In the genomic region with DNA sequence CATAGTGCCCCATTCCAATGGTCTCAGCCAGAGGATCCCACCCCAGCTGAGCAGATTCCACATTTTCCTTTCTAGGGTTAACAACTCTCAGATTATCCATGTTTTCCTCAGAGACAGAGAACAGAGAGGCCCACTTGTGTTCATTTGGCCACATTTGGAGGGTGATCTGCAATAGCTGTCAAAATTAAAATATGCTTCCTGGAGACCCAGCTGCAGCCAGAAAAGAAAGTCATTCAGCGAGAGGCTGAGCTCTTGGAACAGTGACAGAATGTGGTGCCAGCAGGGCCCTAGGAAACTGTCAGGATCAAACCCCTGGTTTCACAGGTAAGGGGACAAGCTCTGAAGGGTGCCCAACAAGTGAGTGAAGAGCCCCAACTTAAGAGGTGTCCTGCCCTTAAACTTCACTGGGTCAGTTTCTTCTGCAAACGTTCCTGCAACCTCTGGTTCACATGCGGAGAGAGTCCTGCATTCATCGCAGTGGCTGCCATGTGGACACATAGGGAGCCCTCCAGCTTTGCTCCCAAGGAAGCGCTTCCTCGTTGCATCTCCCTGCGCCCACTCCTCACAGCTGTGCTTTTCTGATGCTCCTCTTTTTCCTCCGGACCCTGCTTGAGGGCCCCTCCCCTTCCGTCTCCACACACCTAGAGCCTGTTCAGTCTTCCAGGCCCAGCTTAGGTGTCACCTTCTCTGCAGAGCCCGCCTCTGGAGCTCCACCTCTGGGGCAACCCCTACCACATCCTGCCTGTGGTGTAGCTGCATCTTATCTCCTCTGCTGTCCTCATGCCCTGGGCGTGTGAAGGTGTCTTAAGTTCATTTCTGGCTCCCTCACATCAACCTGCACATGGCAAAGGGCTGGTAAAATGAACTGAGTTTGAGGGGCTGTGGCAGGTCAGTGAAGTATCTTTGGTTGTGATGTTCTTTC, we compare ENCODE assay signal across 10 cellular contexts. TPM values are rescaled to one million over a fixed set of nuclear protein-coding genes. Genes with fewer than 3 reads are reported as not detected.
A peak's percentile ranks its signal among the peaks of the same experiment; 100 is the strongest.
DNase-seq lines count a peak whose midpoint lies in the region; ATAC-seq, FAIRE-seq and TF ChIP-seq lines count a peak whose summit lies in the region.
"Had no signal": no experiment of that assay in that cellular context is flagged by ENCODE, and none has a peak within 500 bp of the region (broad histone marks: within the 10 kb centered on the region; RNA-seq: fewer than 3 reads in every experiment).

No MANE protein-coding gene starts in this region.

- 63% methylated on average over 11 of the region's 11 CpGs for WGBS in GM12878 (ENCODE audit: insufficient coverage, insufficient replicate concordance, low lambda C conversion rate, missing lambda C conversion rate)

- no TSS peak for BruUV-seq in GM12878 (replicated peaks; lab: Mats Ljungman, UMichigan)

- no peak overlapping the region for H3K4me3 ChIP-seq in GM12878

- no peak for TF ChIP-seq RAD21 in GM12878 (IDR thresholded peaks at IDR 0.05; ENCODE audit: insufficient read depth, low read depth, low read length)

- POLR2A ChIA-PET in GM12878 (lab: Charles Lee): interaction anchor here (0.7 to 1.1 kb wide), 2 partner anchors 13 to 31 kb away, joined by 3 read pairs; no protein-coding TSS in a partner anchor

- in situ Hi-C loops in GM12878 (cut with MboI): no loop called here

- H3K79me2 ChIP-seq in GM12878 (ENCODE audit: control insufficient read depth, insufficient read depth, low read length): no peaks in the 10 kb centered on the region

- no peaks in the 10 kb centered on the region for H4K20me1 ChIP-seq in GM12878 (ENCODE audit: control insufficient read depth, insufficient read depth)

- CTCF ChIA-PET in GM12878 (lab: Yijun Ruan, JAX): interaction anchor here (0.9 to 2.4 kb wide), 4 partner anchors 10 to 32 kb away, joined by 4 to 11 read pairs (median 4); no protein-coding TSS in a partner anchor

- H3K27me3 ChIP-seq in GM12878 (replicated peaks in 1 of 2; ENCODE audit: control insufficient read depth in 2 of 2, insufficient read depth in 2 of 2, low read length in 1 of 2): no peaks in the 10 kb centered on the region

- no peaks in the 10 kb centered on the region; a peak in 1 of 4 replicates for H3K36me3 ChIP-seq in GM12878 (ENCODE audit: control insufficient read depth in 2 of 2, insufficient read depth in 2 of 2, low read length in 1 of 2)

- peaks cover 7% of the 10 kb centered on the region for H3K4me1 ChIP-seq in GM12878 (ENCODE audit: control insufficient read depth, insufficient read depth, low read length)

- intact Hi-C loops in GM12878 (cut with micrococcal nuclease; ENCODE audit: unreplicated experiment): no loop called here

- TF ChIP-seq EP300 in GM12878 (IDR thresholded peaks at IDR 0.05; ENCODE audit: borderline replicate concordance in 1 of 2, control insufficient read depth in 1 of 2, low read depth in 2 of 2, low read length in 2 of 2): no peak

- ATAC-seq in GM18520 (IDR thresholded peaks at IDR 0.05; ENCODE audit: unreplicated experiment) (peak; percentile 54), GM12878 (peak; percentile 85), GM21786 (IDR thresholded peaks at IDR 0.05; ENCODE audit: unreplicated experiment) (no peak)
- peak; percentile 99 to 100 for ATAC-seq in activated CD4-positive, CD25-positive, alpha-beta regulatory T cell treated with anti-CD3 and anti-CD28 coated beads, Interleukin-2, amount 50 U/mL, for 24 hours

- no peak overlapping the region for H3K4me2 ChIP-seq in GM12878 (ENCODE audit: control insufficient read depth, insufficient read depth)

- H3K27ac ChIP-seq in GM12878 (ENCODE audit: control insufficient read depth, insufficient read depth): no peak overlapping the region

- H3K9ac ChIP-seq in GM12878 (ENCODE audit: control insufficient read depth, insufficient read depth, low read length): no peak overlapping the region

- no peak overlapping the region; the same call in 1 of the 2 replicates for H2AFZ ChIP-seq in GM12878 (ENCODE audit: control insufficient read depth, low read depth, low read length)

- TF ChIP-seq POLR2A in GM12878 (IDR thresholded peaks at IDR 0.05; ENCODE audit: low read depth, low read length): no peak

- TF ChIP-seq CTCF in GM12878 (IDR thresholded peaks at IDR 0.05 in 2 of 3, conservative IDR thresholded peaks at IDR 0.05 in 1 of 3; ENCODE audit: control insufficient read depth in 2 of 3, extremely low read depth in 1 of 3, insufficient read depth in 1 of 3, low read depth in 3 of 3, low read length in 3 of 3): no peak

- RAD21 ChIA-PET in GM12878 (lab: Charles Lee; ENCODE audit: unreplicated experiment): interaction anchor here (0.6 to 2.6 kb wide), 3 partner anchors 10 to 40 kb away, joined by 3 to 12 read pairs (median 7); partner anchors contain the start of gene UCP2

- no peaks in the 10 kb centered on the region for H3K9me3 ChIP-seq in GM12878 (replicated peaks; ENCODE audit: control insufficient read depth, insufficient read depth, low read length)

- DNase-seq in GM12878 (ENCODE audit: low read depth, low spot score) (no peak), NCI-H446 treated with DMSO at 0.1 percent for 48 hours (lab: John Stamatoyannopoulos, UW) (no peak), hepatic stellate cell (ENCODE audit: low spot score) (no peak), DMS 273 (lab: John Stamatoyannopoulos, UW; ENCODE audit: unreplicated experiment) (no peak)
- DNase-seq in stimulated activated CD4-positive, alpha-beta T cell treated with anti-CD3 and anti-CD28 coated beads, Interleukin-4, amount 100 ng/mL, for 1 hour: peak; percentile 72
- DNase-seq: mesenchymal stem cell, NCI-H446 had no signal

- SMC1A ChIA-PET in GM12878 (lab: Charles Lee; ENCODE audit: uncharacterized antibody, unreplicated experiment): interaction anchor here (0.6 to 1.9 kb wide), 3 partner anchors 10 to 24 kb away, joined by 3 to 13 read pairs (median 7); no protein-coding TSS in a partner anchor

- FAIRE-seq in GM12878 (lab: Jason Lieb, UNC): peak; percentile 59

TF ChIP-seq in GM12878, 131 proteins besides CTCF, POLR2A, EP300 and RAD21 (continues in another document):
- no peak for TF ChIP-seq RAD51 (IDR thresholded peaks at IDR 0.05)
- no peak for TF ChIP-seq STAT1 (conservative IDR thresholded peaks at IDR 0.05)
- TF ChIP-seq RBBP5 (conservative IDR thresholded peaks at IDR 0.05): no peak
- TF ChIP-seq ATF7 (IDR thresholded peaks at IDR 0.05; ENCODE audit: low read depth): no peak

RNA-seq across cellular contexts. Expression of gene UCP3, which starts 3.9 kb away (rescaled TPM):
- total RNA-seq in GM12878 (2013; cell fraction: nucleolus; rRNA removed): 4.5 and 7.8 TPM in 2 replicates
- total RNA-seq in GM12878 (2014; rRNA removed): 0.71 and 1.4 TPM in 2 replicates
- total RNA-seq in GM12878 (2014; rRNA removed; fragmentation: Illumina TruSeq; extraction: Trizol): 0.88 and 0.94 TPM in 2 replicates
- 1.1 and 1.6 TPM in 2 replicates for total RNA-seq in GM12878 (2021)
- polyA plus RNA-seq in GM12878 (2011; ENCODE audit: low read depth): 0.58 TPM
- polyA plus RNA-seq in GM12878 (2011; rRNA removed): 0.53 and 1.2 TPM in 2 replicates
- polyA plus RNA-seq in GM12878 (2011; cell fraction: cytosol; rRNA removed): 0.58 and 0.89 TPM in 2 replicates
- 4.3 and 7.3 TPM in 2 replicates for polyA plus RNA-seq in GM12878 (2011; cell fraction: nucleus; rRNA removed)
- polyA plus RNA-seq in GM12878 (2012): 0.66 and 0.85 TPM in 2 replicates
- 0.14 and 0.94 TPM in 2 replicates for polyA plus RNA-seq in GM12878 (2014; fragmentation: Illumina TruSeq; extraction: Trizol)
- under 1 TPM; 0.02 to 0.19 TPM for polyA plus RNA-seq in GM12878 (2014; fragmentation: Nextera tagmentation; extraction: Ambion mirVana)
- polyA plus RNA-seq in GM12878 (2014; rRNA removed): 1.5 and 1.9 TPM in 2 replicates
- under 1 TPM; 0.23 to 0.58 TPM for polyA plus RNA-seq in GM12878 (2016; fragmentation: Nextera tagmentation; extraction: Ambion mirVana)
- polyA minus RNA-seq in GM12878 (2011; rRNA and poly(A)+ RNA removed): 0.66 and 2.3 TPM in 2 replicates
- 1.7 TPM in 1 of 2 replicates, not detected in the other for polyA minus RNA-seq in GM12878 (2011; cell fraction: cytosol; rRNA and poly(A)+ RNA removed)
- 3.0 and 5.2 TPM in 2 replicates for polyA minus RNA-seq in GM12878 (2011; cell fraction: nucleus; rRNA and poly(A)+ RNA removed)

RNA-seq across cellular contexts. Expression of gene UCP2, which starts 22.3 kb away (rescaled TPM):
- total RNA-seq in GM12878 (2013; cell fraction: nucleolus; rRNA removed): 59.6 and 64.1 TPM in 2 replicates
- total RNA-seq in GM12878 (2014; rRNA removed) (31.1 and 34.0 TPM in 2 replicates), GM12878 (2014; rRNA removed; fragmentation: Illumina TruSeq; extraction: Trizol) (32.9 and 36.0 TPM in 2 replicates), GM12878 (2021) (224 and 237 TPM in 2 replicates)
- polyA plus RNA-seq in GM12878 (2011; ENCODE audit: low read depth): 127 TPM
- polyA plus RNA-seq in GM12878 (2011; rRNA removed) (27.6 and 52.2 TPM in 2 replicates), GM12878 (2014; fragmentation: Illumina TruSeq; extraction: Trizol) (122 and 187 TPM in 2 replicates), GM12878 (2014; fragmentation: Nextera tagmentation; extraction: Ambion mirVana) (100 to 1,000 TPM; 122 to 134 TPM), GM12878 (2014; rRNA removed) (158 and 175 TPM in 2 replicates), GM12878 (2016; fragmentation: Nextera tagmentation; extraction: Ambion mirVana) (100 to 1,000 TPM; 228 to 248 TPM)
- polyA plus RNA-seq in GM12878 (2011; cell fraction: cytosol; rRNA removed): 146 and 147 TPM in 2 replicates
- polyA plus RNA-seq in GM12878 (2011; cell fraction: nucleus; rRNA removed): 71.7 and 83.1 TPM in 2 replicates
- 196 and 231 TPM in 2 replicates for polyA plus RNA-seq in GM12878 (2012)
- polyA minus RNA-seq in GM12878 (2011; rRNA and poly(A)+ RNA removed): 116 and 196 TPM in 2 replicates
- polyA minus RNA-seq in GM12878 (2011; cell fraction: cytosol; rRNA and poly(A)+ RNA removed): 109 TPM in 2 replicates
- polyA minus RNA-seq in GM12878 (2011; cell fraction: nucleus; rRNA and poly(A)+ RNA removed): 77.9 and 115 TPM in 2 replicates

RNA-seq across cellular contexts. Expression of gene DNAJB13, which starts 54.1 kb away (rescaled TPM):
- total RNA-seq in GM12878 (2013; cell fraction: nucleolus; rRNA removed): 0.56 and 0.61 TPM in 2 replicates
- not detected in 2 replicates for total RNA-seq in GM12878 (2014; rRNA removed)
- total RNA-seq in GM12878 (2014; rRNA removed; fragmentation: Illumina TruSeq; extraction: Trizol): not detected in 2 replicates
- not detected in 2 replicates for total RNA-seq in GM12878 (2021)
- not detected for polyA plus RNA-seq in GM12878 (2011; ENCODE audit: low read depth)
- 0.76 and 0.86 TPM in 2 replicates for polyA plus RNA-seq in GM12878 (2011; rRNA removed)
- polyA plus RNA-seq in GM12878 (2011; cell fraction: cytosol; rRNA removed): 0.33 and 0.34 TPM in 2 replicates
- 1.1 and 1.3 TPM in 2 replicates for polyA plus RNA-seq in GM12878 (2011; cell fraction: nucleus; rRNA removed)
- polyA plus RNA-seq in GM12878 (2012): 0.14 and 0.26 TPM in 2 replicates
- polyA plus RNA-seq in GM12878 (2014; fragmentation: Illumina TruSeq; extraction: Trizol): 0.07 TPM in 1 of 2 replicates, not detected in the other
- polyA plus RNA-seq in GM12878 (2014; fragmentation: Nextera tagmentation; extraction: Ambion mirVana): not detected
- polyA plus RNA-seq in GM12878 (2014; rRNA removed): 0.15 TPM in 1 of 2 replicates, not detected in the other
- not detected for polyA plus RNA-seq in GM12878 (2016; fragmentation: Nextera tagmentation; extraction: Ambion mirVana)
- polyA minus RNA-seq in GM12878 (2011; rRNA and poly(A)+ RNA removed): 0.21 TPM in 1 of 2 replicates, not detected in the other
- polyA minus RNA-seq in GM12878 (2011; cell fraction: cytosol; rRNA and poly(A)+ RNA removed): not detected in 2 replicates
- polyA minus RNA-seq in GM12878 (2011; cell fraction: nucleus; rRNA and poly(A)+ RNA removed): 0.60 TPM in 1 of 2 replicates, not detected in the other
